In genomic region chr12:66803972-66804371, GRCh38 we compare ENCODE assay signal across 15 cellular contexts.
DNase-seq lines count a peak whose midpoint lies in the region; ATAC-seq and TF ChIP-seq lines count a peak whose summit lies in the region.
"Had no signal": no experiment of that assay in that cellular context is flagged by ENCODE, and none has a peak within 500 bp of the region (broad histone marks: within the 10 kb centered on the region; RNA-seq: fewer than 3 reads in every experiment).

No MANE protein-coding gene starts in this region.

- H3K9me3 ChIP-seq in H9 (ENCODE audit: control insufficient read depth, low read depth, low read length) (no peaks in the 10 kb centered on the region), neural cell (ENCODE audit: low read length) (no peaks in the 10 kb centered on the region), OCI-LY7 (ENCODE audit: low read length) (no peaks in the 10 kb centered on the region)
- H3K9me3 ChIP-seq: heart left ventricle had no signal

- no TSS peak for BruUV-seq in OCI-LY7 (replicated peaks; lab: Mats Ljungman, UMichigan)

- H3K9me2 ChIP-seq in neural cell (ENCODE audit: insufficient read depth, low read length) (no peaks in the 10 kb centered on the region), OCI-LY7 (ENCODE audit: insufficient read depth, low read length) (no peaks in the 10 kb centered on the region)

- H3K27me3 ChIP-seq in H9 (ENCODE audit: insufficient read depth, low read length), result no peaks in the 10 kb centered on the region
- H3K27me3 ChIP-seq in neural cell (ENCODE audit: insufficient read depth, low read depth, low read length), result no peaks in the 10 kb centered on the region

- H3K23ac ChIP-seq in H9 (ENCODE audit: insufficient read length, low read depth, low read length), result no peak overlapping the region

- H2AFZ ChIP-seq in H9 (ENCODE audit: low read length), result no peak overlapping the region
- peak overlapping the region; percentile 21 for H2AFZ ChIP-seq in neural cell (ENCODE audit: low read depth, low read length)
- H2AFZ ChIP-seq in OCI-LY7 (ENCODE audit: low read length), result no peak overlapping the region

- H2BK120ac ChIP-seq in H9 (ENCODE audit: low read depth, low read length, poor library complexity, severe bottlenecking), result no peak overlapping the region

- WGBS in H9 (ENCODE audit: extremely low coverage, insufficient read length, low lambda C conversion rate), result no CpG with 5 or more reads among the region's 17 CpGs

- POLR2A ChIA-PET in OCI-LY7 (lab: Charles Lee), result no interaction called here

- H3K27me3 Mint-ChIP-seq in H9 (ENCODE audit: low read depth) (peaks cover 2% of the 10 kb centered on the region), chondrocyte (ENCODE audit: low read depth) (peaks cover 15% of the 10 kb centered on the region)

- no peak overlapping the region for H3K18ac ChIP-seq in H9 (ENCODE audit: insufficient read length, low read depth, low read length)

- H2AK5ac ChIP-seq in H9 (ENCODE audit: insufficient read length, low read length), result no peak overlapping the region

- H3K14ac ChIP-seq in H9 (ENCODE audit: insufficient read depth, low read length), result no peak overlapping the region

- H3K9me3 Mint-ChIP-seq in H9 (no peaks in the 10 kb centered on the region; a peak in 2 of 5 replicates), chondrocyte (ENCODE audit: low read depth) (no peaks in the 10 kb centered on the region)
- H3K9me3 Mint-ChIP-seq: activated T-cell treated with anti-CD3 and anti-CD28 coated beads, Interleukin-2, amount 50 U/mL, for 4 hours had no signal

- intact Hi-C loops in OCI-LY7 (cut with micrococcal nuclease; ENCODE audit: unreplicated experiment), result no loop called here

- H3T11ph ChIP-seq in H9 (ENCODE audit: low read length), result no peak overlapping the region

- H2BK5ac ChIP-seq in H9 (ENCODE audit: insufficient read length, low read length), result no peak overlapping the region

- H3K4me2 ChIP-seq in H9 (ENCODE audit: insufficient read depth, insufficient read length, low read length) (peak overlapping the region; percentile 51), neural cell (ENCODE audit: low read length) (peak overlapping the region; percentile 54), OCI-LY7 (ENCODE audit: low read length) (no peak overlapping the region)

- no peak for TF ChIP-seq CTCF in H9 (conservative IDR thresholded peaks at IDR 0.05)
- TF ChIP-seq CTCF in chondrocyte (IDR thresholded peaks at IDR 0.05), result no peak
- no peak for TF ChIP-seq CTCF in neural cell (IDR thresholded peaks at IDR 0.05; ENCODE audit: poor library complexity, severe bottlenecking)
- TF ChIP-seq CTCF in OCI-LY7 (conservative IDR thresholded peaks at IDR 0.05; ENCODE audit: low read length), result no peak

- H3K4me1 Mint-ChIP-seq in H9 (peaks cover 34 to 40% of the 10 kb centered on the region in 2 experiments), chondrocyte (ENCODE audit: low read depth) (peaks cover 7% of the 10 kb centered on the region)

- no peak overlapping the region for H4K5ac ChIP-seq in H9 (ENCODE audit: insufficient read length, low read depth, low read length)

- no peak overlapping the region for H3K4ac ChIP-seq in H9 (ENCODE audit: low read depth, low read length)

- no peak overlapping the region for H3K9ac ChIP-seq in H9 (ENCODE audit: extremely low read depth, insufficient read length, low read length)
- H3K9ac ChIP-seq in neural cell (ENCODE audit: low read length), result peak overlapping the region; percentile 43

- H2BK12ac ChIP-seq in H9 (ENCODE audit: insufficient read length, low read depth, low read length), result no peak overlapping the region

- H4K8ac ChIP-seq in H9 (replicated peaks; ENCODE audit: insufficient read length, low read depth, low read length), result no peak overlapping the region

- H3K23me2 ChIP-seq in H9 (ENCODE audit: insufficient read length, low read depth, low read length, poor library complexity, severe bottlenecking), result no peaks in the 10 kb centered on the region

- H3F3A ChIP-seq in neural cell (ENCODE audit: insufficient read depth, low read length, poor library complexity, severe bottlenecking), result peaks cover 3% of the 10 kb centered on the region

- peak overlapping the region; percentile 1 to 74 for H3K4me3 Mint-ChIP-seq in H9
- peak overlapping the region; percentile 55 for H3K4me3 Mint-ChIP-seq in chondrocyte (ENCODE audit: unreplicated experiment)
- H3K4me3 Mint-ChIP-seq: activated CD4-positive, alpha-beta T cell treated with anti-CD3 and anti-CD28 coated beads for 36 hours; activated T-cell treated with anti-CD3 and anti-CD28 coated beads, Interleukin-2, amount 50 U/mL, for 4 hours had no signal

- H2BK20ac ChIP-seq in H9 (ENCODE audit: low read depth, low read length, poor library complexity, severe bottlenecking), result no peak overlapping the region

- no peak overlapping the region for H4K91ac ChIP-seq in H9 (ENCODE audit: insufficient read length, low read depth, low read length)

- DNase-seq in H9 (peak; percentile 45), NCI-H2227 (lab: John Stamatoyannopoulos, UW; ENCODE audit: unreplicated experiment) (peak; percentile 19), chondrocyte (ENCODE audit: low spot score) (no peak), OCI-LY7 (ENCODE audit: low spot score) (no peak), DMS 273 treated with DMSO at 0.1 percent for 48 hours (lab: John Stamatoyannopoulos, UW) (no peak)
- DNase-seq: activated CD4-positive, alpha-beta T cell treated with anti-CD3 and anti-CD28 coated beads for 36 hours; activated T-cell treated with anti-CD3 and anti-CD28 coated beads, Interleukin-2, amount 50 U/mL, for 4 hours; heart left ventricle; mesenchymal stem cell; T-helper 1 cell had no signal

- H3K36me3 Mint-ChIP-seq in H9 (ENCODE audit: insufficient read depth in 1 of 3, low read depth in 3 of 3), result no peaks in the 10 kb centered on the region
- H3K36me3 Mint-ChIP-seq in chondrocyte (ENCODE audit: low read depth), result no peaks in the 10 kb centered on the region

- no peaks in the 10 kb centered on the region for H4K20me1 ChIP-seq in H9 (ENCODE audit: control insufficient read depth, insufficient read depth, insufficient read length)
- H4K20me1 ChIP-seq in neural cell (ENCODE audit: insufficient read depth), result no peaks in the 10 kb centered on the region
- no peaks in the 10 kb centered on the region for H4K20me1 ChIP-seq in OCI-LY7 (ENCODE audit: insufficient read depth, low read length)

- H3K79me1 ChIP-seq in H9 (ENCODE audit: insufficient read depth, low read depth, low read length, poor library complexity, severe bottlenecking), result no peaks in the 10 kb centered on the region

- H3K36me3 ChIP-seq in neural cell (ENCODE audit: insufficient read depth, low read length) (no peaks in the 10 kb centered on the region), OCI-LY7 (ENCODE audit: insufficient read depth, low read length) (no peaks in the 10 kb centered on the region)
- H3K36me3 ChIP-seq: heart left ventricle had no signal

- H3K4me3 ChIP-seq in neural cell (ENCODE audit: low read length) (peak overlapping the region; percentile 63), OCI-LY7 (ENCODE audit: low read depth, low read length, poor library complexity, severe bottlenecking) (no peak overlapping the region)
- H3K4me3 ChIP-seq: heart left ventricle had no signal

- H3K79me2 ChIP-seq in H9 (ENCODE audit: insufficient read depth, low read length) (no peaks in the 10 kb centered on the region), neural cell (replicated peaks; ENCODE audit: insufficient read depth, low read length) (peaks cover 6% of the 10 kb centered on the region), OCI-LY7 (ENCODE audit: insufficient read depth, low read depth, low read length) (no peaks in the 10 kb centered on the region)

- CTCF ChIA-PET in OCI-LY7 (lab: Charles Lee; ENCODE audit: unreplicated experiment), result no interaction called here

- no peak for TF ChIP-seq EP300 in neural cell (conservative IDR thresholded peaks at IDR 0.05; ENCODE audit: poor library complexity, severe bottlenecking)

- peak overlapping the region in 1 of 3 experiments; percentile 62; a peak in 3 of 7 replicates for H3K27ac Mint-ChIP-seq in H9
- H3K27ac Mint-ChIP-seq in chondrocyte (ENCODE audit: unreplicated experiment), result no peak overlapping the region
- H3K27ac Mint-ChIP-seq: activated CD4-positive, alpha-beta T cell treated with anti-CD3 and anti-CD28 coated beads for 36 hours had no signal

- no peak for TF ChIP-seq RAD21 in neural cell (conservative IDR thresholded peaks at IDR 0.05)

- H3K27ac ChIP-seq in H9 (ENCODE audit: insufficient read length, low read depth, low read length) (no peak overlapping the region), neural cell (ENCODE audit: low read length) (peak overlapping the region; percentile 36), OCI-LY7 (ENCODE audit: low read depth, low read length, poor library complexity, severe bottlenecking) (no peak overlapping the region)
- H3K27ac ChIP-seq: C4-2B, heart left ventricle had no signal

- H3K56ac ChIP-seq in H9 (ENCODE audit: insufficient read length, low read depth, low read length), result no peak overlapping the region

- H2BK15ac ChIP-seq in H9 (ENCODE audit: low read depth, low read length), result no peak overlapping the region

- H3K4me1 ChIP-seq in H9 (ENCODE audit: insufficient read depth, low read length) (peaks cover 7% of the 10 kb centered on the region; the same call in 1 of the 2 replicates), OCI-LY7 (ENCODE audit: insufficient read depth, low read length, poor library complexity, severe bottlenecking) (no peaks in the 10 kb centered on the region)
- H3K4me1 ChIP-seq: heart left ventricle had no signal

- ATAC-seq in HG02678 (IDR thresholded peaks at IDR 0.05; ENCODE audit: unreplicated experiment), result no peak
- no peak for ATAC-seq in HG02885 (IDR thresholded peaks at IDR 0.05; ENCODE audit: poor library complexity, unreplicated experiment)
- ATAC-seq: activated CD4-positive, alpha-beta T cell treated with anti-CD3 and anti-CD28 coated beads for 36 hours; activated T-cell treated with anti-CD3 and anti-CD28 coated beads, Interleukin-2, amount 50 U/mL, for 4 hours; heart left ventricle; sciatic nerve had no signal

TF ChIP-seq in neural cell, 6 proteins besides CTCF, POLR2A, EP300 and RAD21 (continues in another document):
- TF ChIP-seq POLR2AphosphoS5 (IDR thresholded peaks at IDR 0.05), result no peak
- no peak for TF ChIP-seq SMC3 (conservative IDR thresholded peaks at IDR 0.05; ENCODE audit: poor library complexity)
- no peak for TF ChIP-seq TAF1 (IDR thresholded peaks at IDR 0.05; ENCODE audit: low read depth)
- TF ChIP-seq MXI1 (conservative IDR thresholded peaks at IDR 0.05; ENCODE audit: poor library complexity, severe bottlenecking), result no peak

Comparison
In these comparisons a context has a peak if more than half of its experiments do, and no peak if none do; other contexts are left out.
1. DNase-seq: peak in H9 (single experiment) and NCI-H2227 (single experiment); none in chondrocyte (single experiment), OCI-LY7 (single experiment) and DMS 273 treated with DMSO at 0.1 percent for 48 hours (single experiment).